Comparison of ENCODE assay signal across 12 cellular contexts in genomic region chr1:11073398-11073797, GRCh38. TPM values are rescaled to one million over a fixed set of nuclear protein-coding genes. Genes with fewer than 3 reads are reported as not detected.
"Had no signal": no experiment of that assay in that cellular context is flagged by ENCODE, and none has a peak within 500 bp of the region (broad histone marks: within the 10 kb centered on the region; RNA-seq: fewer than 3 reads in every experiment).

No MANE protein-coding gene starts in this region.

RNA-seq across cellular contexts. Expression of gene MASP2, which starts 26.4 kb away (rescaled TPM):
- total RNA-seq: esophagus mucosa, fibroblast of lung, frontal cortex, glomerular endothelial cell, heart left ventricle, kidney epithelial cell, left colon, left ventricle myocardium superior, lung microvascular endothelial cell, psoas muscle, spleen, urinary bladder had no signal
- polyA plus RNA-seq: fibroblast of lung, heart left ventricle, urinary bladder had no signal
